Comparison of ENCODE assay signal across 8 cellular contexts in the genomic region with DNA sequence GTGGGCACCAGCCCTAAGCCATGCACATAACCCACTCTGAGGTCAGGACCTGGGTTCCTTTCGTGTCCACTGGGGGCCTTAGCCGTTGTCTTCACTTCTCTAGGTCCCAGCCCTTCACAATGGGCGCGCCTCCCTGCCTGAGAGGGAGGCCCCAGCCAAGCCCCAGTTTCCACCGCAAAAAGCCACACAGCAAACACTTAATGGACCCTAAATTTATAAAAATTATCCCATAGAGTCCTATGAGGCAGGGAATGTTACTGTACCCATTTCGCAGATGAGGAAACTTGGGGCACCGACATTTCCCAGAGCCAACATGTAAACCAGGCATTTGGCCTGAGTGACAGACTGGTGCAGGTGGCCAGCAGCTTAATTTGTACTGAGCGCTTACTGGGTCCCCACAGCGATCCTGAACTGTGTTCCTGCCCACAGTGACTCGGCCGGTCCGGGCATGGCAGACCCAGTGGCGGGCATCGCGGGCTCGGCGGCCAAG. TPM values are rescaled to one million over a fixed set of nuclear protein-coding genes. Genes with fewer than 3 reads are reported as not detected.
A peak's percentile ranks its signal among the peaks of the same experiment; 100 is the strongest.
DNase-seq lines count a peak whose midpoint lies in the region; ATAC-seq and TF ChIP-seq lines count a peak whose summit lies in the region.

No MANE protein-coding gene starts in this region.

- DNase-seq in right atrium auricular region (ENCODE audit: low spot score): no peak
- no peak for DNase-seq in cardiac septum (ENCODE audit: low spot score)
- peak; percentile 55 for DNase-seq in chondrocyte (ENCODE audit: low spot score)
- no peak for DNase-seq in aorta
- no peak for DNase-seq in NCI-H128 (lab: John Stamatoyannopoulos, UW; ENCODE audit: unreplicated experiment)

- H3K9me3 Mint-ChIP-seq in chondrocyte (ENCODE audit: low read depth): no peaks in the 10 kb centered on the region

- H3K4me3 ChIP-seq in right atrium auricular region (peak overlapping the region; percentile 81 to 91), mucosa of rectum (ENCODE audit: low read length in 2 of 2) (peak overlapping the region; percentile 77 to 79), aorta (ENCODE audit: low read length in 2 of 2) (peak overlapping the region; percentile 77 to 92)

- H3K4me3 Mint-ChIP-seq in chondrocyte (ENCODE audit: unreplicated experiment): peak overlapping the region; percentile 84

- H3K4me1 ChIP-seq in right atrium auricular region (peaks cover 0 to 64% of the 10 kb centered on the region in 2 donors), mucosa of rectum (ENCODE audit: control insufficient read depth in 2 of 2, insufficient read depth in 2 of 2, low read length in 2 of 2) (peaks cover 46 to 47% of the 10 kb centered on the region in 2 donors), aorta (ENCODE audit: control insufficient read depth in 1 of 2, insufficient read depth in 2 of 2, low read length in 2 of 2) (no peaks in the 10 kb centered on the region)

- peak overlapping the region; percentile 88 to 89 for H3K27ac ChIP-seq in right atrium auricular region
- H3K27ac ChIP-seq in mucosa of rectum (ENCODE audit: low read depth in 2 of 2, low read length in 2 of 2): peak overlapping the region; percentile 55 to 65
- H3K27ac ChIP-seq in aorta (ENCODE audit: low read depth in 1 of 2, low read length in 2 of 2): peak overlapping the region in 1 of 2 donors; percentile 62

- peak overlapping the region; percentile 41 to 74 for H3K9ac ChIP-seq in mucosa of rectum (ENCODE audit: low read depth in 1 of 2, low read length in 2 of 2)

- ATAC-seq in aorta (ENCODE audit: low FRiP score) (no peak), GM19397 (IDR thresholded peaks at IDR 0.05; ENCODE audit: unreplicated experiment) (no peak), GM21786 (IDR thresholded peaks at IDR 0.05; ENCODE audit: unreplicated experiment) (no peak)

- H3K9me3 ChIP-seq in right atrium auricular region (no peaks in the 10 kb centered on the region), mucosa of rectum (ENCODE audit: control insufficient read depth in 2 of 2, low read length in 2 of 2) (no peaks in the 10 kb centered on the region), aorta (ENCODE audit: control insufficient read depth, low read length) (no peaks in the 10 kb centered on the region)

- H3K27ac Mint-ChIP-seq in chondrocyte (ENCODE audit: unreplicated experiment): peak overlapping the region; percentile 80

- H3K27me3 ChIP-seq in right atrium auricular region: no peaks in the 10 kb centered on the region
- no peaks in the 10 kb centered on the region for H3K27me3 ChIP-seq in mucosa of rectum (ENCODE audit: control insufficient read depth in 2 of 2, insufficient read depth in 2 of 2, low read length in 2 of 2)
- no peaks in the 10 kb centered on the region for H3K27me3 ChIP-seq in aorta (ENCODE audit: control insufficient read depth in 1 of 2, insufficient read depth in 2 of 2, low read length in 1 of 2)

- H3K27me3 Mint-ChIP-seq in chondrocyte (ENCODE audit: low read depth): no peaks in the 10 kb centered on the region

- TF ChIP-seq CTCF in right atrium auricular region (IDR thresholded peaks at IDR 0.05): no peak
- no peak for TF ChIP-seq CTCF in chondrocyte (IDR thresholded peaks at IDR 0.05)

- intact Hi-C loops in cardiac septum (cut with DNase I) (loop anchor here (2.0 to 5.0 kb wide), 3 partner anchors 39 to 81 kb away; a partner anchor contains a TSS), aorta (cut with DNase I) (loop anchor here (2.0 to 5.0 kb wide), 3 partner anchors 39 to 50 kb away; a partner anchor contains a TSS)

- WGBS in aorta, 2 donors: 65 to 76% methylated on average over 17 of the region's 17 CpGs

- H3K36me3 ChIP-seq in right atrium auricular region (peaks cover 9% of the 10 kb centered on the region), mucosa of rectum (ENCODE audit: control insufficient read depth in 2 of 2, insufficient read depth in 2 of 2, low read length in 2 of 2) (no peaks in the 10 kb centered on the region), aorta (ENCODE audit: control insufficient read depth in 1 of 2, insufficient read depth in 2 of 2, low read length in 1 of 2) (no peaks in the 10 kb centered on the region)

- H3K4me1 Mint-ChIP-seq in chondrocyte (ENCODE audit: low read depth): peaks cover 42% of the 10 kb centered on the region

- peaks cover 4% of the 10 kb centered on the region for H3K36me3 Mint-ChIP-seq in chondrocyte (ENCODE audit: low read depth)

RNA-seq across cellular contexts. Expression of a gene that starts 1.3 kb away (rescaled TPM):
- total RNA-seq in right atrium auricular region (10 to 100 TPM; 19.4 to 28.0 TPM), cardiac septum (13.0 TPM), chondrocyte (34.5 to 35.6 TPM (median 34.8 TPM) in 3 replicates), aorta (10 to 100 TPM; 21.0 to 22.3 TPM)
- polyA plus RNA-seq in aorta: 10 to 100 TPM; 11.4 to 21.5 TPM

RNA-seq across cellular contexts. Expression of a gene that starts 7.8 kb away (rescaled TPM):
- total RNA-seq in right atrium auricular region: 1 to 10 TPM; 1.1 to 1.8 TPM
- total RNA-seq in cardiac septum: 1.3 TPM
- 0.27 to 1.2 TPM (median 0.31 TPM) in 3 replicates for total RNA-seq in chondrocyte
- total RNA-seq in aorta: 1 to 10 TPM; 3.0 to 3.5 TPM
- polyA plus RNA-seq in aorta: under 1 TPM in 1 of 2 donors, not detected in 1; 0.49 TPM

RNA-seq across cellular contexts. Expression of a gene that starts 39.6 kb away (rescaled TPM):
- total RNA-seq in right atrium auricular region: 100 to 1,000 TPM; 153 to 179 TPM
- 138 TPM for total RNA-seq in cardiac septum
- total RNA-seq in chondrocyte: 139 to 205 TPM (median 144 TPM) in 3 replicates
- 100 to 1,000 TPM; 176 to 184 TPM for total RNA-seq in aorta
- polyA plus RNA-seq in aorta: 100 to 1,000 TPM in 1 of 2 donors, 10 to 100 TPM in 1; 74.8 to 207 TPM

RNA-seq across cellular contexts. Expression of a gene that starts 39.9 kb away (rescaled TPM):
- total RNA-seq in right atrium auricular region: 10 to 100 TPM; 16.5 to 23.4 TPM
- total RNA-seq in cardiac septum: 16.7 TPM
- total RNA-seq in chondrocyte: 29.5 to 37.6 TPM (median 30.9 TPM) in 3 replicates
- total RNA-seq in aorta: 10 to 100 TPM in 1 of 2 donors, 1 to 10 TPM in 1; 9.0 to 17.4 TPM
- 10 to 100 TPM in 1 of 2 donors, 1 to 10 TPM in 1; 5.5 to 19.4 TPM for polyA plus RNA-seq in aorta
